In the genomic region with DNA sequence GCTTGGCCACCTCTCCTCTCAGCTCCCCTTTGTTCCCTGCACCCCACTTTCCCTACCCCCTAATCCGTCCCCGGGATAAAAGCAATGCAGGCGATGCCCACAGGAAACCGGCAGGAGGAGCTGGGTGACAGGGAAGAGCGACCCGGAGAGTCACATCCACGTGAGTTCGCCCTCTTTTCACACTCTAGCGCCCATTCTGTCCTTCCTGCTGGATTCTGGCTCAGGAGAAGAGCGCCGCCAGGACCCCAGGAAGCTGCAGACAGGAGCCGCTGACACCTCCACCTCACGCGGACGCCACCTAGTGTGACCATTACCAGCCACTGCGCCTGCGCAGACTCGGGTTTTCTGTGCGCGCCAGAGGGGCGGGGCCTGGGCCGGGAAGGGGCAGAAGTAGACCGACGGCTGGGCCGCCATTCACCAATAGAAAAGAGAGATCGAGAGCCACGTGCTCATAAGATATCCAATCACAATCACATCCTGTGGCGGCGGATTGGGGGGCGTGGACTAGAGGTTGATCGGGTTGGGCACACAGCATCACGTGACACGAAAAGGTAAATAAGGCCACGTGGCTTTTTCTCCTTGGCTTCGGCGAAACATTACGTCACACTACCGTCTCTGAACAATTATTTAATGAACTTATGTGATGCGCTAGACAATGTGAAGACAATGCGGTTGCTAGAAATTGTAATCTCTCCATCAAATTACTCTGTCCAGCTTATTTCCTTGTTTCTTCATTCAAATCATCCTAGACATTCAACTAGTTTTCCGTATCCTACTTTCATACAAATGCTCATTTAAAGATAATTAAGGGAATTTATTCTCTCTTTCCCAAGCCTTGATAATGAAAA, we compare ENCODE assay signal across 8 cellular contexts. TPM values are rescaled to one million over a fixed set of nuclear protein-coding genes. Genes with fewer than 3 reads are reported as not detected.
DNase-seq lines count a peak whose midpoint lies in the region; ATAC-seq and TF ChIP-seq lines count a peak whose summit lies in the region.

No MANE protein-coding gene starts in this region.

- H3K9me3 Mint-ChIP-seq in activated naive CD4-positive, alpha-beta T cell treated with anti-CD3 and anti-CD28 coated beads, Interleukin-2, amount 50 U/mL, for 72 hours: no peaks in the 10 kb centered on the region

- no peaks in the 10 kb centered on the region for H3K36me3 ChIP-seq in SK-N-MC (ENCODE audit: insufficient read depth, low read length)
- no peaks in the 10 kb centered on the region for H3K36me3 ChIP-seq in thoracic aorta

- H3K9ac ChIP-seq in SK-N-MC (ENCODE audit: insufficient read length): peak overlapping the region; percentile 75

- H3K36me3 Mint-ChIP-seq in activated naive CD4-positive, alpha-beta T cell treated with anti-CD3 and anti-CD28 coated beads, Interleukin-2, amount 50 U/mL, for 72 hours: no peaks in the 10 kb centered on the region

- peak overlapping the region; percentile 80 for H3K4me3 ChIP-seq in NB4 (ENCODE audit: low read depth, low read length)
- H3K4me3 ChIP-seq in SK-N-MC: peak overlapping the region; percentile 96
- peak overlapping the region; percentile 79 for H3K4me3 ChIP-seq in thoracic aorta

- CTCF ChIA-PET in GM10248 (lab: Yijun Ruan, JAX): interaction anchor here (0.6 to 6.0 kb wide), 9 partner anchors 10 to 626 kb away, joined by 3 to 69 read pairs (median 3); a partner anchor contains a TSS

- H3K27ac Mint-ChIP-seq in activated naive CD4-positive, alpha-beta T cell treated with anti-CD3 and anti-CD28 coated beads, Interleukin-2, amount 50 U/mL, for 72 hours: peak overlapping the region; percentile 94 to 98

- TF ChIP-seq CTCF in GM10248 (IDR thresholded peaks at IDR 0.05; ENCODE audit: control extremely low read depth, extremely low read depth, low read depth, missing control alignments) (peak; percentile 59), NB4 (IDR thresholded peaks at IDR 0.05; ENCODE audit: low read depth, low read length) (peak; percentile 36), omental fat pad (IDR thresholded peaks at IDR 0.05) (peak in 1 of 3 donors; percentile 5), thoracic aorta (IDR thresholded peaks at IDR 0.05) (peak; percentile 66)

- DNase-seq in GM10248 (ENCODE audit: extremely low spot score) (peak; percentile 99), NB4 (ENCODE audit: low read depth) (peak; percentile 100), SK-N-MC (ENCODE audit: low read depth, low spot score) (peak; percentile 98), glomerular visceral epithelial cell (ENCODE audit: extremely low spot score) (peak; percentile 99), omental fat pad (ENCODE audit: low spot score) (peak; percentile 99), thoracic aorta (ENCODE audit: low spot score) (peak; percentile 100)
- DNase-seq in activated naive CD4-positive, alpha-beta T cell treated with anti-CD3 and anti-CD28 coated beads, Interleukin-2, amount 50 U/mL, for 72 hours (ENCODE audit: low spot score in 2 of 2): peak; percentile 100

- peaks cover 3 to 6% of the 10 kb centered on the region in 2 donors for H3K4me1 ChIP-seq in thoracic aorta (ENCODE audit: control insufficient read depth in 1 of 2, low read depth in 2 of 2)

- H3K9me3 ChIP-seq in SK-N-MC (ENCODE audit: low read depth, low read length): no peaks in the 10 kb centered on the region
- H3K9me3 ChIP-seq in thoracic aorta: no peaks in the 10 kb centered on the region

- no peaks in the 10 kb centered on the region for H3K27me3 ChIP-seq in thoracic aorta (replicated peaks; ENCODE audit: insufficient read depth)

- no peak overlapping the region for H3K27ac ChIP-seq in SK-N-MC
- peak overlapping the region; percentile 62 to 70 for H3K27ac ChIP-seq in thoracic aorta

- POLR2A ChIA-PET in GM10248 (lab: Yijun Ruan, JAX): interaction anchor here (0.7 to 1.5 kb wide), 3 partner anchors 26 to 1133 kb away, joined by 3 to 12 read pairs (median 6); a partner anchor contains a TSS

- ATAC-seq in HG02571 (IDR thresholded peaks at IDR 0.05; ENCODE audit: unreplicated experiment) (peak; percentile 99), omental fat pad (ENCODE audit: low FRiP score) (peak; percentile 99), thoracic aorta (ENCODE audit: insufficient number of reproducible peaks, low FRiP score, low read depth) (peak; percentile 100)
- ATAC-seq in activated naive CD4-positive, alpha-beta T cell treated with anti-CD3 and anti-CD28 coated beads, Interleukin-2, amount 50 U/mL, for 72 hours: peak; percentile 100

- peak; percentile 93 for TF ChIP-seq POLR2A in NB4 (IDR thresholded peaks at IDR 0.05; ENCODE audit: extremely low read depth, insufficient read length)

RNA-seq across cellular contexts. Expression of a gene that starts 10.1 kb away (rescaled TPM):
- total RNA-seq in activated naive CD4-positive, alpha-beta T cell treated with anti-CD3 and anti-CD28 coated beads, Interleukin-2, amount 50 U/mL, for 72 hours: not detected
- total RNA-seq in omental fat pad (not detected), thoracic aorta (not detected)

RNA-seq across cellular contexts. Expression of a gene that starts 15.4 kb away (rescaled TPM):
- total RNA-seq in activated naive CD4-positive, alpha-beta T cell treated with anti-CD3 and anti-CD28 coated beads, Interleukin-2, amount 50 U/mL, for 72 hours: 1 to 10 TPM; 3.3 TPM
- total RNA-seq in omental fat pad (1 to 10 TPM in 3 of 4 donors, not detected in 1; 1.3 to 2.4 (median 1.4) TPM), thoracic aorta (1 to 10 TPM in 1 of 2 donors, under 1 TPM in 1; 0.56 to 8.8 TPM)

RNA-seq across cellular contexts. Expression of a gene that starts 24.4 kb away (rescaled TPM):
- 1,000 to 10,000 TPM; 1,753 to 2,211 TPM for total RNA-seq in activated naive CD4-positive, alpha-beta T cell treated with anti-CD3 and anti-CD28 coated beads, Interleukin-2, amount 50 U/mL, for 72 hours
- total RNA-seq in omental fat pad (under 1 TPM in 2 of 4 donors, not detected in 2; under 0.01 TPM), thoracic aorta (not detected)

RNA-seq across cellular contexts. Expression of a gene that starts 25.8 kb away (rescaled TPM):
- total RNA-seq in activated naive CD4-positive, alpha-beta T cell treated with anti-CD3 and anti-CD28 coated beads, Interleukin-2, amount 50 U/mL, for 72 hours: 1,000 to 10,000 TPM; 2,655 to 3,867 TPM
- total RNA-seq in omental fat pad: under 1 TPM; under 0.01 TPM
- under 1 TPM; under 0.01 TPM for total RNA-seq in thoracic aorta

RNA-seq across cellular contexts. Expression of a gene that starts 51.5 kb away (rescaled TPM):
- under 1 TPM in 1 of 2 donors, not detected in 1; 0.51 TPM for total RNA-seq in activated naive CD4-positive, alpha-beta T cell treated with anti-CD3 and anti-CD28 coated beads, Interleukin-2, amount 50 U/mL, for 72 hours
- total RNA-seq in omental fat pad: 1 to 10 TPM in 1 of 4 donors, under 1 TPM in 2, not detected in 1; 0.13 to 2.0 (median 0.37) TPM
- total RNA-seq in thoracic aorta: under 1 TPM in 1 of 2 donors, not detected in 1; 0.27 TPM

Comparison
In these comparisons a context has a peak if more than half of its experiments do, and no peak if none do; other contexts are left out.
1. RNA of a gene that starts 24.4 kb away (total RNA-seq): 1,753 to 2,211 TPM in activated naive CD4-positive, alpha-beta T cell treated with anti-CD3 and anti-CD28 coated beads, Interleukin-2, amount 50 U/mL, for 72 hours; under 0.01 TPM in omental fat pad and not detected in thoracic aorta; every median in the first group is over 1,000 times any median in the second.
2. Peak in every context shown above with its lines, with median percentiles within 50 percentile points of each other: DNase-seq, ATAC-seq and H3K4me3 ChIP-seq.